19 cellular contexts compared by ENCODE assay signal in the genomic region with DNA sequence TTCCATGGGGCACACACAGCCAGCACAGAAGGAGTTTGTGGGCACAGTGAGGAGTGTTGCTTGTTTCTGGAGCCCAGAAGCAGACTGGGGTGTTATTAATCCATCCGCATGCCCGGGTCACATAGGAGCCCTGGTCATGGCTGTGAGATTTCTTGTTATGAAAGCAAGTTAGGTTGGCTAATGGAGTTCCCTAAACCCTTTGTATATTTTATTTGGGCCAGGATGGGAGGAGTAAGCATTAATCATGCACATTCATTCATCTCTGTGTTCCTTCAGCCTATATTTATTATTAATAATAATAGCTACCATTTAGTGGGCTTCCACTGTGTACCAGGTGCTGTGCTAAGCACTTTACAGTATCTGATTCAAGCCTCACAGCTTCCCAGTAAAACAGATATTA.
DNase-seq lines count a peak whose midpoint lies in the region; TF ChIP-seq lines count a peak whose summit lies in the region.
"Had no signal": no experiment of that assay in that cellular context is flagged by ENCODE, and none has a peak within 500 bp of the region (broad histone marks: within the 10 kb centered on the region; RNA-seq: fewer than 3 reads in every experiment).

No MANE protein-coding gene starts in this region.

- CTCF ChIA-PET in HEK293T (lab: Yijun Ruan, JAX) = no interaction called here

- H3K36me3 Mint-ChIP-seq in nephron (ENCODE audit: low read depth) = no peaks in the 10 kb centered on the region
- H3K36me3 Mint-ChIP-seq: CD4-positive, CD25-positive, alpha-beta regulatory T cell; CD8-positive, alpha-beta T cell had no signal

- DNase-seq in amniotic epithelial cell (ENCODE audit: low read depth) (peak; percentile 47), iris pigment epithelial cell (ENCODE audit: low read depth) (peak; percentile 60), vagina (ENCODE audit: extremely low spot score in 2 of 2) (no peak), HEK293T (ENCODE audit: extremely low spot score) (no peak), ecto neural progenitor cell (ENCODE audit: low spot score) (no peak), superior temporal gyrus (ENCODE audit: extremely low spot score) (no peak)
- DNase-seq in activated CD8-positive, alpha-beta memory T cell treated with anti-CD3 and anti-CD28 coated beads for 24 hours = no peak
- DNase-seq: CD4-positive, CD25-positive, alpha-beta regulatory T cell; CD8-positive, alpha-beta T cell; DMS153; DND-41; GM23248; H7; HCEC 1CT had no signal

- peaks cover 6% of the 10 kb centered on the region for H3K9me3 Mint-ChIP-seq in nephron
- H3K9me3 Mint-ChIP-seq: CD8-positive, alpha-beta T cell had no signal

- H3K4me1 ChIP-seq in vagina = peaks cover 23% of the 10 kb centered on the region

- H3K36me3 ChIP-seq in vagina = no peaks in the 10 kb centered on the region
- H3K36me3 ChIP-seq: BLaER1 had no signal

- peaks cover 11% of the 10 kb centered on the region for H3K27me3 Mint-ChIP-seq in nephron (ENCODE audit: low read depth)
- H3K27me3 Mint-ChIP-seq: CD4-positive, CD25-positive, alpha-beta regulatory T cell had no signal

- H3K9me3 ChIP-seq in vagina = no peaks in the 10 kb centered on the region
- H3K9me3 ChIP-seq: Caco-2 had no signal

- intact Hi-C loops in vagina (cut with DNase I) = no loop called here

- H3K4me1 Mint-ChIP-seq in nephron = peaks cover 45% of the 10 kb centered on the region
- H3K4me1 Mint-ChIP-seq: B cell; CD4-positive, CD25-positive, alpha-beta regulatory T cell had no signal

- POLR2A ChIA-PET in HEK293T (lab: Yijun Ruan, JAX) = no interaction called here

- peak overlapping the region; percentile 97 to 99 (median 98) for H3K27ac Mint-ChIP-seq in nephron
- H3K27ac Mint-ChIP-seq: B cell; CD4-positive, CD25-positive, alpha-beta regulatory T cell; CD8-positive, alpha-beta T cell had no signal

- no peak for TF ChIP-seq POLR2A in vagina (IDR thresholded peaks at IDR 0.05)

- no peak overlapping the region for H3K4me3 Mint-ChIP-seq in nephron
- H3K4me3 Mint-ChIP-seq: B cell; CD4-positive, CD25-positive, alpha-beta regulatory T cell; CD8-positive, alpha-beta T cell had no signal

- TF ChIP-seq CTCF in nephron (IDR thresholded peaks at IDR 0.05; ENCODE audit: unreplicated experiment in 3 of 3) = no peak
- TF ChIP-seq CTCF in vagina (IDR thresholded peaks at IDR 0.05) = no peak

- H3K27ac ChIP-seq in vagina = peak overlapping the region; percentile 12
- H3K27ac ChIP-seq: BLaER1, C4-2B, GM23248 had no signal

- H3K27me3 ChIP-seq in vagina = no peaks in the 10 kb centered on the region
- H3K27me3 ChIP-seq: BLaER1 had no signal

- H3K4me3 ChIP-seq in vagina = no peak overlapping the region
- H3K4me3 ChIP-seq: BLaER1, GM23248 had no signal

TF ChIP-seq in HEK293T, 16 proteins besides CTCF, POLR2A, EP300 and RAD21:
- no peak for TF ChIP-seq LEF1 (IDR thresholded peaks at IDR 0.05; ENCODE audit: borderline replicate concordance)
- TF ChIP-seq HDGF (IDR thresholded peaks at IDR 0.05; ENCODE audit: borderline replicate concordance) = no peak
- no peak for TF ChIP-seq SP1 (IDR thresholded peaks at IDR 0.05)
- TF ChIP-seq ELF4 (IDR thresholded peaks at IDR 0.05) = no peak
- no peak for TF ChIP-seq L3MBTL2 (conservative IDR thresholded peaks at IDR 0.05)
- no peak for TF ChIP-seq CTBP1 (IDR thresholded peaks at IDR 0.05; ENCODE audit: borderline replicate concordance)
- TF ChIP-seq, protein P1, sequence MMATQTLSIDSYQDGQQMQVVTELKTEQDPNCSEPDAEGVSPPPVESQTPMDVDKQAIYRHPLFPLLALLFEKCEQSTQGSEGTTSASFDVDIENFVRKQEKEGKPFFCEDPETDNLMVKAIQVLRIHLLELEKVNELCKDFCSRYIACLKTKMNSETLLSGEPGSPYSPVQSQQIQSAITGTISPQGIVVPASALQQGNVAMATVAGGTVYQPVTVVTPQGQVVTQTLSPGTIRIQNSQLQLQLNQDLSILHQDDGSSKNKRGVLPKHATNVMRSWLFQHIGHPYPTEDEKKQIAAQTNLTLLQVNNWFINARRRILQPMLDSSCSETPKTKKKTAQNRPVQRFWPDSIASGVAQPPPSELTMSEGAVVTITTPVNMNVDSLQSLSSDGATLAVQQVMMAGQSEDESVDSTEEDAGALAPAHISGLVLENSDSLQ (IDR thresholded peaks at IDR 0.05) = no peak
- no peak for TF ChIP-seq FOXM1 (IDR thresholded peaks at IDR 0.05; ENCODE audit: borderline replicate concordance)
- TF ChIP-seq SUZ12 (IDR thresholded peaks at IDR 0.05) = no peak
- no peak for TF ChIP-seq TARDBP (IDR thresholded peaks at IDR 0.05)
- TF ChIP-seq NFRKB (IDR thresholded peaks at IDR 0.05) = no peak
- no peak for TF ChIP-seq FOXK2 (IDR thresholded peaks at IDR 0.05)
- TF ChIP-seq BHLHE40 (IDR thresholded peaks at IDR 0.05; ENCODE audit: borderline replicate concordance) = no peak
- no peak for TF ChIP-seq FOXA1 (IDR thresholded peaks at IDR 0.05)
- no peak for TF ChIP-seq ZNF384 (IDR thresholded peaks at IDR 0.05)
- TF ChIP-seq ARNT (IDR thresholded peaks at IDR 0.05) = no peak

Comparison
In these comparisons a context has a peak if more than half of its experiments do, and no peak if none do; other contexts are left out.
1. DNase-seq: peak in amniotic epithelial cell (single experiment) and iris pigment epithelial cell (single experiment); none in vagina (0 of 2), HEK293T (single experiment), ecto neural progenitor cell (single experiment), activated CD8-positive, alpha-beta memory T cell treated with anti-CD3 and anti-CD28 coated beads for 24 hours (single experiment) and superior temporal gyrus (single experiment).